ENCODE assay signal across 7 cellular contexts in the genomic region with DNA sequence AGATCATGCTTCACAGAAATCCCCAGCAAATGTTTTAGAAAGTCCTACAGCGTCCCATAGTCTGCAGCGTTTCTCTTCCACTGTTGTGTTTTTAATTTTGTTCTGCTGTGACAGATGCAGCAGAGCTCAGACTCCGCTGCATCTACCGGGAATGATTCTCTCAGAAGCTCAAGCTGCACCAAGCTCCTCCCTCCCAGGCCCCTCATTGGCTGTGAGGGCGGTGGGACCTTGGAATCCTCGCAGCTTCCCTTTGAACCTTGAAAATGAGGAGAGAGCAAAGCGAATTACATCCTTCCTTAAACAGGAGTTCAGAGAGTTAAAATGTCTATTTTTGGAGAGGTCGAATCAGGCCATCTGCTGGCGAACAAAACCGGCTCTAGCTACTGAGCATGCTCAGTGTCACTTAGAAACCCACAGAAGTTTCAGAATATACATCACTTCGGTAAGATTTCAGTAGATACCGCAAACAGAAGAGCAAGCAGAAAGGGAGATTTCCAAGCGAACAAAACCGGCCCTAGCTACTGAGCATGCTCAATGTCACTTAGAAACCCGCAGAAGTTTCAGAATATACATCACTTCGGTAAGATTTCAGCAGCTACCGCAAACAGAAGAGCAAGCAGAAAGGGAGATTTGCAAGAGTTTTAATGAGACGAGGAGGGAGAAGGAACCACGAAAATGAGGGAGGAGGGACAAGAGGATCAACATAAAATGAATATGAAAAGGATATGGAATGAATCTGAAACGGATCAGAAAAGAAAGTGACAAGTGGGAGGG. TPM values are rescaled to one million over a fixed set of nuclear protein-coding genes. Genes with fewer than 3 reads are reported as not detected.
DNase-seq lines count a peak whose midpoint lies in the region; ATAC-seq, FAIRE-seq and TF ChIP-seq lines count a peak whose summit lies in the region.

A gene (minus strand): TSS at position 144 of the 774 bp plus-strand sequence. CDS start 188 bp downstream, outside the sequence.

- peak; percentile 61 for ATAC-seq in GM18508 (IDR thresholded peaks at IDR 0.05; ENCODE audit: insufficient read depth, unreplicated experiment)
- peak; percentile 77 for ATAC-seq in HG02840 (IDR thresholded peaks at IDR 0.05; ENCODE audit: low FRiP score, unreplicated experiment)
- ATAC-seq in K562, result peak; percentile 87

- H4K20me1 ChIP-seq in K562 (replicated peaks; ENCODE audit: control insufficient read depth, insufficient read depth, low read length), result no peaks in the 10 kb centered on the region

- CTCF ChIA-PET in K562 (lab: Yijun Ruan, JAX; ENCODE audit: low intra/inter-chr PET ratio), result no interaction called here

- H3K36me3 ChIP-seq in K562 (ENCODE audit: control insufficient read depth, insufficient read depth, low read length), result no peaks in the 10 kb centered on the region
- no peaks in the 10 kb centered on the region for H3K36me3 ChIP-seq in iPS DF 6.9 (ENCODE audit: control insufficient read depth, insufficient read depth, low read length)

- POLR2A ChIA-PET in K562 (lab: Yijun Ruan, JAX), result interaction anchor here (0.9 to 1.2 kb wide), 2 partner anchors 9 to 528 kb away, joined by 3 read pairs; no protein-coding TSS in a partner anchor

- H3K4me3 ChIP-seq in K562 (peak within 1 kb of the TSS; percentile 40), iPS DF 6.9 (ENCODE audit: low read length) (peak within 1 kb of the TSS; percentile 32; the same call in 1 of the 2 replicates), skeletal muscle cell (ENCODE audit: low read depth, low read length) (peak within 1 kb of the TSS; percentile 53)

- intact Hi-C loops in K562 (cut with micrococcal nuclease), result loop anchor here (5.0 to 10.0 kb wide), 2 partner anchors 303 to 485 kb away; a partner anchor contains a TSS

- H3K9me1 ChIP-seq in K562 (ENCODE audit: control insufficient read depth, insufficient read depth, low read length), result no peaks in the 10 kb centered on the region

- H2AFZ ChIP-seq in K562 (ENCODE audit: low read depth, low read length), result peak within 1 kb of the TSS; percentile 81

- peak; percentile 93 for FAIRE-seq in K562 (lab: Jason Lieb, UNC)

- DNase-seq in NCI-H1694 (lab: John Stamatoyannopoulos, UW) (peak; percentile 82), T-helper 9 cell (peak; percentile 48), K562 (ENCODE audit: extremely low read depth in 1 of 4, low spot score in 3 of 4) (peak; percentile 26 to 63 (median 39)), iPS DF 6.9 (ENCODE audit: low read depth, low spot score) (no peak), skeletal muscle cell (ENCODE audit: low read depth) (peak; percentile 53)

- 0 out of 4 replicates have a peak, but pooled peaks have one; percentile 12 to 14 for TF ChIP-seq RAD21 in K562 (CRISPR knock-in tag; conservative IDR thresholded peaks at IDR 0.05 in 1 of 2, IDR thresholded peaks at IDR 0.05 in 1 of 2)

- H3K9me3 ChIP-seq in K562 (replicated peaks; ENCODE audit: control insufficient read depth, insufficient read depth, low read depth, low read length), result no peaks in the 10 kb centered on the region
- no peaks in the 10 kb centered on the region for H3K9me3 ChIP-seq in iPS DF 6.9 (ENCODE audit: control insufficient read depth, insufficient read depth, low read length)

- H3K27me3 ChIP-seq in K562 (ENCODE audit: control insufficient read depth in 2 of 2, insufficient read depth in 2 of 2, low read length in 2 of 2) (no peaks in the 10 kb centered on the region), iPS DF 6.9 (ENCODE audit: control insufficient read depth, insufficient read depth, low read length) (no peaks in the 10 kb centered on the region)

- peak within 1 kb of the TSS; percentile 30 to 88 for H3K9ac ChIP-seq in K562 (ENCODE audit: insufficient read depth in 1 of 2, low read depth in 2 of 2, low read length in 2 of 2)

- H3K4me2 ChIP-seq in K562 (ENCODE audit: insufficient read depth, low read length), result peak within 1 kb of the TSS; percentile 79

- H3K4me1 ChIP-seq in K562 (replicated peaks in 1 of 2; ENCODE audit: control insufficient read depth in 2 of 2, insufficient read depth in 2 of 2, low read length in 2 of 2) (peaks cover 4 to 5% of the 10 kb centered on the region in 2 experiments; a peak in 3 of 5 replicates), iPS DF 6.9 (ENCODE audit: control insufficient read depth, insufficient read depth, low read length) (0 out of 2 replicates have a peak, but pooled peaks cover 2% of the 10 kb centered on the region)

- in situ Hi-C loops in K562 (cut with MboI), result no loop called here

- BruUV-seq in K562 (replicated peaks; lab: Mats Ljungman, UMichigan), result no TSS peak

- H3K79me2 ChIP-seq in K562 (ENCODE audit: control insufficient read depth, insufficient read depth, low read length), result no peaks in the 10 kb centered on the region

- TF ChIP-seq POLR2A in K562 (conservative IDR thresholded peaks at IDR 0.05), result no peak

- TF ChIP-seq EP300 in K562 (IDR thresholded peaks at IDR 0.05; ENCODE audit: low read length), result no peak

- 2% methylated on average over 19 of the region's 20 CpGs for WGBS in K562 (ENCODE audit: insufficient coverage, low coverage, missing lambda C conversion rate)
- no CpG with 5 or more reads among the region's 20 CpGs for WGBS in iPS DF 6.9 (ENCODE audit: insufficient coverage, insufficient read length)

- H3K27ac ChIP-seq in K562 (ENCODE audit: extremely low read depth, low read depth, low read length), result peak within 1 kb of the TSS; percentile 10; the same call in 1 of the 3 replicates
- no peak within 1 kb of the TSS for H3K27ac ChIP-seq in iPS DF 6.9 (ENCODE audit: low read length)

- peak in 2 of 3 experiments; percentile 10 to 28; a peak in 1 of 6 replicates for TF ChIP-seq CTCF in K562 (IDR thresholded peaks at IDR 0.05 in 2 of 3, conservative IDR thresholded peaks at IDR 0.05 in 1 of 3; ENCODE audit: insufficient read depth in 2 of 3, low read depth in 1 of 3, low read length in 3 of 3)

TF ChIP-seq in K562, 482 proteins besides CTCF, POLR2A, EP300 and RAD21 (continues in another document):
- TF ChIP-seq MEF2A (IDR thresholded peaks at IDR 0.05; ENCODE audit: control insufficient read depth, low read depth, low read length), result peak; percentile 70
- peak; percentile 88 to 90 for TF ChIP-seq NRF1 (conservative IDR thresholded peaks at IDR 0.05 in 1 of 2, IDR thresholded peaks at IDR 0.05 in 1 of 2)
- TF ChIP-seq, protein P1, sequence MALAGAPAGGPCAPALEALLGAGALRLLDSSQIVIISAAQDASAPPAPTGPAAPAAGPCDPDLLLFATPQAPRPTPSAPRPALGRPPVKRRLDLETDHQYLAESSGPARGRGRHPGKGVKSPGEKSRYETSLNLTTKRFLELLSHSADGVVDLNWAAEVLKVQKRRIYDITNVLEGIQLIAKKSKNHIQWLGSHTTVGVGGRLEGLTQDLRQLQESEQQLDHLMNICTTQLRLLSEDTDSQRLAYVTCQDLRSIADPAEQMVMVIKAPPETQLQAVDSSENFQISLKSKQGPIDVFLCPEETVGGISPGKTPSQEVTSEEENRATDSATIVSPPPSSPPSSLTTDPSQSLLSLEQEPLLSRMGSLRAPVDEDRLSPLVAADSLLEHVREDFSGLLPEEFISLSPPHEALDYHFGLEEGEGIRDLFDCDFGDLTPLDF (CRISPR knock-in tag; IDR thresholded peaks at IDR 0.05), result no peak
- TF ChIP-seq, protein P2, sequence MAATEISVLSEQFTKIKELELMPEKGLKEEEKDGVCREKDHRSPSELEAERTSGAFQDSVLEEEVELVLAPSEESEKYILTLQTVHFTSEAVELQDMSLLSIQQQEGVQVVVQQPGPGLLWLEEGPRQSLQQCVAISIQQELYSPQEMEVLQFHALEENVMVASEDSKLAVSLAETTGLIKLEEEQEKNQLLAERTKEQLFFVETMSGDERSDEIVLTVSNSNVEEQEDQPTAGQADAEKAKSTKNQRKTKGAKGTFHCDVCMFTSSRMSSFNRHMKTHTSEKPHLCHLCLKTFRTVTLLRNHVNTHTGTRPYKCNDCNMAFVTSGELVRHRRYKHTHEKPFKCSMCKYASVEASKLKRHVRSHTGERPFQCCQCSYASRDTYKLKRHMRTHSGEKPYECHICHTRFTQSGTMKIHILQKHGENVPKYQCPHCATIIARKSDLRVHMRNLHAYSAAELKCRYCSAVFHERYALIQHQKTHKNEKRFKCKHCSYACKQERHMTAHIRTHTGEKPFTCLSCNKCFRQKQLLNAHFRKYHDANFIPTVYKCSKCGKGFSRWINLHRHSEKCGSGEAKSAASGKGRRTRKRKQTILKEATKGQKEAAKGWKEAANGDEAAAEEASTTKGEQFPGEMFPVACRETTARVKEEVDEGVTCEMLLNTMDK (IDR thresholded peaks at IDR 0.05; ENCODE audit: borderline replicate concordance, insufficient read depth, low read depth, low read length, poor library complexity, severe bottlenecking), result peak; percentile 11

RNA-seq across cellular contexts. Expression of the gene that starts here (rescaled TPM):
- total RNA-seq in K562 (2011; cell fraction: chromatin; rRNA removed; ENCODE audit: low replicate concordance), result not detected in 2 replicates
- total RNA-seq in K562 (2011; cell fraction: nucleolus; rRNA removed), result not detected in 2 replicates
- not detected in 2 replicates for total RNA-seq in K562 (2011; cell fraction: nucleoplasm; rRNA removed)
- total RNA-seq in K562 (2014; rRNA removed) (0.04 TPM in 1 of 2 replicates, not detected in the other), K562 (2014; rRNA removed; fragmentation: Illumina TruSeq; extraction: Trizol) (0.03 and 0.04 TPM in 2 replicates), K562 (2015; rRNA removed; fragmentation: Illumina TruSeq; extraction: Trizol) (0.04 and 0.07 TPM in 2 replicates), K562 (2021) (0.04 TPM in 1 of 2 replicates, not detected in the other)
- polyA plus RNA-seq in K562 (2011; rRNA removed) (not detected in 2 replicates), K562 (2014; fragmentation: Illumina TruSeq; extraction: Trizol) (0.01 TPM in 1 of 2 replicates, not detected in the other), K562 (2014; fragmentation: Nextera tagmentation; extraction: Ambion mirVana) (under 1 TPM; 0.03 to 0.08 TPM), K562 (2014; rRNA removed) (not detected in 2 replicates)
- polyA plus RNA-seq in K562 (2011; cell fraction: cytosol; rRNA removed), result not detected in 2 replicates
- polyA plus RNA-seq in K562 (2011; cell fraction: nucleus; rRNA removed), result not detected in 2 replicates
- 0.05 and 0.15 TPM in 2 replicates for polyA plus RNA-seq in K562 (2012)
- 0.03 TPM in 1 of 2 replicates, not detected in the other for polyA minus RNA-seq in K562 (2011; rRNA and poly(A)+ RNA removed)
- polyA minus RNA-seq in K562 (2011; cell fraction: cytosol; rRNA and poly(A)+ RNA removed), result not detected in 2 replicates
- polyA minus RNA-seq in K562 (2011; cell fraction: nucleus; rRNA and poly(A)+ RNA removed), result not detected in 2 replicates

Comparison
In these comparisons a context has a peak if more than half of its experiments do, and no peak if none do; other contexts are left out.
1. Peak in DNase-seq, ATAC-seq, H3K4me3 ChIP-seq, H3K27ac ChIP-seq, H3K9ac ChIP-seq and H3K4me2 ChIP-seq in K562; RNA of the gene not detected or under 1 TPM.